1 cellular context compared by ENCODE assay signal in the genomic region with DNA sequence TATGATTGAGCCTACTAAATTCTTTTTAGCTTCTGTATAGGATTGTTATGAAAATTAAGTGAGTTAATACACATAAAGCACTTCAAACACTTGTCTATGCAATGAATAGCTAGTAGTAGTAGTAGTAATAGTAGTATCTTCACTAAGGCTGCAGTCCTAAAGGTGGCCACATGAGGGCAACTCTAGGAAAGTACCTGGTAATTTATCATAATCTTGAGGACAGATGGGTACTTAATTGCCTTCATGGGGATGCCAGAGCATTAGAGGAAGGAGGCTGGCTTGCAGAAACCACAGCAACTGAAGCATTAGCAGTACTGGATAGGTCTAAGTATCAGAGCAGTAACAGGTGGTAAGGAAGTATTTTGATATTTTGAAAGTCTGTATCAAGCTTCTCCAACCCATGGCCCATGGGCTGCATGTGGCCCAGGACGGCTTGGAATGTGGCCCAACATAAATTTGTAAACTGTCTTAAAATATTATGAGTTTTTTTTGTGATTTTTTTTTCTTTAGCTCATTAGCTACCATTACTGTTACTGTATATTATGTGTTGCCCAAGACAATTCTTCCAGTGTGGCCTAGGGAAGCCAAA.
A peak's percentile ranks its signal among the peaks of the same experiment; 100 is the strongest.
TF ChIP-seq lines count a peak whose summit lies in the region.

No MANE protein-coding gene starts in this region.

TF ChIP-seq in K562, 482 proteins besides CTCF, POLR2A, EP300 and RAD21 (continued from another document):
- peak; percentile 53; the same call in 1 of the 2 replicates for TF ChIP-seq PKNOX1 (IDR thresholded peaks at IDR 0.05)
- TF ChIP-seq ZNF232 (CRISPR knock-in tag; IDR thresholded peaks at IDR 0.05): no peak
- peak; percentile 38; the same call in 1 of the 2 replicates for TF ChIP-seq SMC3 (conservative IDR thresholded peaks at IDR 0.05; ENCODE audit: insufficient read depth, low read depth, low read length)
- TF ChIP-seq, protein P1, sequence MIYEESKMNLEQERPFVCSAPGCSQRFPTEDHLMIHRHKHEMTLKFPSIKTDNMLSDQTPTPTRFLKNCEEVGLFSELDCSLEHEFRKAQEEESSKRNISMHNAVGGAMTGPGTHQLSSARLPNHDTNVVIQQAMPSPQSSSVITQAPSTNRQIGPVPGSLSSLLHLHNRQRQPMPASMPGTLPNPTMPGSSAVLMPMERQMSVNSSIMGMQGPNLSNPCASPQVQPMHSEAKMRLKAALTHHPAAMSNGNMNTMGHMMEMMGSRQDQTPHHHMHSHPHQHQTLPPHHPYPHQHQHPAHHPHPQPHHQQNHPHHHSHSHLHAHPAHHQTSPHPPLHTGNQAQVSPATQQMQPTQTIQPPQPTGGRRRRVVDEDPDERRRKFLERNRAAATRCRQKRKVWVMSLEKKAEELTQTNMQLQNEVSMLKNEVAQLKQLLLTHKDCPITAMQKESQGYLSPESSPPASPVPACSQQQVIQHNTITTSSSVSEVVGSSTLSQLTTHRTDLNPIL (CRISPR knock-in tag; IDR thresholded peaks at IDR 0.05): no peak
- no peak for TF ChIP-seq ELF2 (CRISPR knock-in tag; IDR thresholded peaks at IDR 0.05)
